7 cellular contexts compared by ENCODE assay signal in the genomic region with DNA sequence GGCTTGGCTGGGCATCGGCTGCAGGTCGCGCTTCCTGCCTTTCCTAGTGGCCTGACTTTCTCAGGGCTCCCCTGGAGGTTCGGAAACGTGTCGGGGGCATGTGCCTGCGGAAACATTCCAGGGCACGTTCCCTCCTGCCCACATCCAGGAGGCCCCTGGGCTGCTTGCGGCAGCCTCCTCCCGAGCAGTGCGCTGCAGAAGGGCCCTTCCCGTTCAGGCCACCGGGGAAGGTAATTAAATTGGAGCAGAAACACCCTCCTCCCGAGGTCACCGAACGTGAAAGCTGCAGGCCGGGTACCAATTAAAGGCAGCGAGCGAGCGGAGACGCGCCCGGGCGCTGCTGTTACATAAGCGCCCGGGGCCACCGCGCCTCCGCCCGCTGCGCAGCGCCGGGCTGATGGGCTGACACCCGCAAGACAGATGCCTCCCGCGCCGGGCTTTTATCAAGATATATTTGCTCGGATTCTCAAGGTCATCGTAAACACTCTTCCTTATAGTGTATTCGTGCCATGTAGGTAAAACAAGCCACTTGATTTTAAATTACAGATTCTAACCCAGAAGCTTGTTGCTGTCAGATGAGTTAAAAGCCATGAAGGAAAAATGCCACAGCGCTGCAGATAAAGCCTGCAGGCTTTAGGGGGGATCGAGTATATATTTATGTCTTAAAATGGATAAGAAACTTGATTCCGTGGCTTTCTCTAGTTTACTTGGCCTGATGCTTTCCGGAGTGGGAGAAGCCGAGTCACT. TPM values are rescaled to one million over a fixed set of nuclear protein-coding genes. Genes with fewer than 3 reads are reported as not detected.
DNase-seq lines count a peak whose midpoint lies in the region; ATAC-seq and TF ChIP-seq lines count a peak whose summit lies in the region.

No MANE protein-coding gene starts in this region.

- no peaks in the 10 kb centered on the region for H3K36me3 Mint-ChIP-seq in natural killer cell

- H3K4me3 ChIP-seq in HUES48 (ENCODE audit: low read depth, low read length) (peak overlapping the region; percentile 61), adrenal gland (peak overlapping the region in 2 of 4 donors; percentile 32 to 56), right cardiac atrium (ENCODE audit: low read length) (peak overlapping the region; percentile 52), prostate gland (peak overlapping the region; percentile 22 to 30)

- ATAC-seq in right cardiac atrium = peak; percentile 84
- no peak for ATAC-seq in natural killer cell

- in situ Hi-C loops in GM13977 (cut with MboI; ENCODE audit: low pct_unique_long_range_greater_than_20kb, low sequenced_read_pairs, unreplicated experiment) = no loop called here

- H3K4me1 Mint-ChIP-seq in natural killer cell = no peaks in the 10 kb centered on the region

- no peaks in the 10 kb centered on the region for H3K9me3 ChIP-seq in HUES48 (ENCODE audit: control insufficient read depth, insufficient read depth, low read length)
- H3K9me3 ChIP-seq in adrenal gland (replicated peaks in 1 of 3) = no peaks in the 10 kb centered on the region
- H3K9me3 ChIP-seq in right cardiac atrium (ENCODE audit: control insufficient read depth, low read length) = no peaks in the 10 kb centered on the region
- H3K9me3 ChIP-seq in prostate gland = no peaks in the 10 kb centered on the region

- peak in 1 of 6 experiments; percentile 3 for TF ChIP-seq CTCF in adrenal gland (IDR thresholded peaks at IDR 0.05)
- TF ChIP-seq CTCF in prostate gland (IDR thresholded peaks at IDR 0.05) = peak in 2 of 4 experiments; percentile 15 to 18
- TF ChIP-seq CTCF in GM13977 (IDR thresholded peaks at IDR 0.05; ENCODE audit: extremely low read depth, insufficient read depth, missing control alignments) = no peak
- no peak for TF ChIP-seq CTCF in natural killer cell (IDR thresholded peaks at IDR 0.05)

- peaks cover 44% of the 10 kb centered on the region for H3K27me3 ChIP-seq in HUES48 (ENCODE audit: control insufficient read depth, insufficient read depth, low read length)
- no peaks in the 10 kb centered on the region for H3K27me3 ChIP-seq in adrenal gland
- H3K27me3 ChIP-seq in right cardiac atrium (ENCODE audit: control insufficient read depth, insufficient read depth) = no peaks in the 10 kb centered on the region
- no peaks in the 10 kb centered on the region for H3K27me3 ChIP-seq in prostate gland (replicated peaks; ENCODE audit: insufficient read depth)

- H3K36me3 ChIP-seq in HUES48 (ENCODE audit: control insufficient read depth, insufficient read depth, low read length) (no peaks in the 10 kb centered on the region), adrenal gland (replicated peaks in 1 of 2) (no peaks in the 10 kb centered on the region), prostate gland (no peaks in the 10 kb centered on the region)

- H3K9ac ChIP-seq in HUES48 (ENCODE audit: low read depth, low read length) = no peak overlapping the region

- TF ChIP-seq POLR2A in adrenal gland (IDR thresholded peaks at IDR 0.05) = peak in 1 of 2 donors; percentile 44
- peak; percentile 32 for TF ChIP-seq POLR2A in prostate gland (IDR thresholded peaks at IDR 0.05)

- H3K9me3 Mint-ChIP-seq in natural killer cell = no peaks in the 10 kb centered on the region

- H3K4me3 Mint-ChIP-seq in natural killer cell = no peak overlapping the region

- H3K4me1 ChIP-seq in HUES48 (ENCODE audit: control insufficient read depth, insufficient read depth, low read length) (0 out of 2 replicates have a peak, but pooled peaks cover 5% of the 10 kb centered on the region), adrenal gland (replicated peaks in 1 of 2) (peaks cover 3 to 10% of the 10 kb centered on the region in 2 donors), right cardiac atrium (ENCODE audit: control insufficient read depth, insufficient read depth, low read length) (peaks cover 3% of the 10 kb centered on the region), prostate gland (replicated peaks) (no peaks in the 10 kb centered on the region)

- H3K27ac ChIP-seq in HUES48 (ENCODE audit: low read depth, low read length) (no peak overlapping the region), adrenal gland (peak overlapping the region in 2 of 5 donors; percentile 31 to 40), right cardiac atrium (ENCODE audit: low read length) (peak overlapping the region; percentile 34), prostate gland (peak overlapping the region; percentile 48 to 61)

- no peak overlapping the region for H3K27ac Mint-ChIP-seq in natural killer cell

- 5 to 7% (median 7%) methylated on average over 30 to 45 of the region's 45 CpGs for WGBS in adrenal gland, 4 donors
- 5% methylated on average over 45 of the region's 45 CpGs for WGBS in right cardiac atrium
- 5% methylated on average over 45 of the region's 45 CpGs for WGBS in prostate gland

- H3K27me3 Mint-ChIP-seq in natural killer cell (ENCODE audit: low read depth in 2 of 2) = peaks cover 24 to 45% of the 10 kb centered on the region in 2 donors

- intact Hi-C loops in adrenal gland (cut with DNase I) = no loop called here
- intact Hi-C loops in right cardiac atrium (cut with DNase I) = no loop called here
- intact Hi-C loops in prostate gland (cut with DNase I) = no loop called here
- intact Hi-C loops in natural killer cell (cut with micrococcal nuclease) = no loop called here

- DNase-seq in adrenal gland (peak; percentile 38 to 76 (median 58)), right cardiac atrium (peak; percentile 28 to 83 (median 73)), prostate gland (ENCODE audit: low spot score) (peak; percentile 51), GM13977 (ENCODE audit: low spot score) (no peak), natural killer cell (no peak)
- no peak for DNase-seq in activated CD4-positive, CD25-positive, alpha-beta regulatory T cell treated with anti-CD3 and anti-CD28 coated beads, Interleukin-2, amount 50 U/mL, for 72 hours

RNA-seq across cellular contexts. Expression of a gene that starts 31.4 kb away (rescaled TPM):
- total RNA-seq in adrenal gland = 10 to 100 TPM in 7 of 8 donors, 1 to 10 TPM in 1; 8.2 to 47.8 (median 26.5) TPM
- 1 to 10 TPM; 3.3 to 7.8 (median 3.7) TPM for polyA plus RNA-seq in adrenal gland
- 100 to 1,000 TPM in 2 of 4 donors, 10 to 100 TPM in 2; 74.5 to 109 (median 97.9) TPM for total RNA-seq in right cardiac atrium
- 21.5 TPM for polyA plus RNA-seq in right cardiac atrium
- 10 to 100 TPM; 17.0 to 29.5 TPM for total RNA-seq in prostate gland
- total RNA-seq in natural killer cell = under 1 TPM in 1 of 3 donors, not detected in 2; 0.95 TPM

Comparison
In these comparisons a context has a peak if more than half of its experiments do, and no peak if none do; other contexts are left out.
1. DNase-seq: peak in adrenal gland (7 of 7), right cardiac atrium (3 of 3) and prostate gland (single experiment); none in GM13977 (single experiment), activated CD4-positive, CD25-positive, alpha-beta regulatory T cell treated with anti-CD3 and anti-CD28 coated beads, Interleukin-2, amount 50 U/mL, for 72 hours (single experiment) and natural killer cell (single experiment).
2. ATAC-seq: peak in right cardiac atrium (2 of 2); none in natural killer cell (0 of 3).
3. RNA of a gene that starts 31.4 kb away (total RNA-seq): 74.5 to 109 TPM in right cardiac atrium, 17.0 to 29.5 TPM in prostate gland and 8.2 to 47.8 TPM in adrenal gland; 0.95 TPM in natural killer cell; every median in the first group is over 4 times any median in the second.